Comparison of ENCODE assay signal across 8 cellular contexts in genomic region chr13:76886005-76886291, GRCh38. TPM values are rescaled to one million over a fixed set of nuclear protein-coding genes. Genes with fewer than 3 reads are reported as not detected.
DNase-seq lines count a peak whose midpoint lies in the region; ATAC-seq lines count a peak whose summit lies in the region.

No MANE protein-coding gene starts in this region.

- H3K36me3 Mint-ChIP-seq in activated T-cell treated with anti-CD3 and anti-CD28 coated beads, Interleukin-2, amount 50 U/mL, for 72 hours (ENCODE audit: insufficient read depth in 2 of 2), result no peaks in the 10 kb centered on the region
- H3K36me3 Mint-ChIP-seq in immature natural killer cell, result no peaks in the 10 kb centered on the region

- H3K9me3 Mint-ChIP-seq in activated T-cell treated with anti-CD3 and anti-CD28 coated beads, Interleukin-2, amount 50 U/mL, for 72 hours, result no peaks in the 10 kb centered on the region
- H3K9me3 Mint-ChIP-seq in immature natural killer cell, result no peaks in the 10 kb centered on the region

- DNase-seq in stimulated activated CD8-positive, alpha-beta memory T cell treated with anti-CD3 and anti-CD28 coated beads, Interleukin-2, amount 100 ng/mL, for 1 hour (ENCODE audit: low read depth in 2 of 2), result peak; percentile 1 to 10
- DNase-seq in stimulated activated CD8-positive, alpha-beta memory T cell treated with anti-CD3 and anti-CD28 coated beads, Interleukin-4, amount 100 ng/mL, for 48 hours, result no peak
- no peak for DNase-seq in activated T-cell treated with anti-CD3 and anti-CD28 coated beads, Interleukin-2, amount 50 U/mL, for 72 hours
- DNase-seq in immature natural killer cell (no peak), substantia nigra (lab: John Stamatoyannopoulos, UW) (peak in 3 of 49 donors; percentile 33 to 44 (median 38)), NCI-H524 treated with DMSO at 0.1 percent for 48 hours (lab: John Stamatoyannopoulos, UW) (no peak), GF-D8 (lab: John Stamatoyannopoulos, UW) (no peak)

- peaks cover 29% of the 10 kb centered on the region for H3K27me3 Mint-ChIP-seq in activated T-cell treated with anti-CD3 and anti-CD28 coated beads, Interleukin-2, amount 50 U/mL, for 72 hours (ENCODE audit: low read depth)
- peaks cover 7 to 30% (median 28%) of the 10 kb centered on the region in 3 donors for H3K27me3 Mint-ChIP-seq in immature natural killer cell (ENCODE audit: low read depth in 3 of 3)

- ATAC-seq in activated T-cell treated with anti-CD3 and anti-CD28 coated beads, Interleukin-2, amount 50 U/mL, for 72 hours (replicated peaks in 1 of 2), result no peak
- no peak for ATAC-seq in HG02610 (IDR thresholded peaks at IDR 0.05; ENCODE audit: unreplicated experiment)

- peak overlapping the region; percentile 87 to 90 for H3K4me3 Mint-ChIP-seq in activated T-cell treated with anti-CD3 and anti-CD28 coated beads, Interleukin-2, amount 50 U/mL, for 72 hours
- H3K4me3 Mint-ChIP-seq in immature natural killer cell, result peak overlapping the region; percentile 51 to 66 (median 54)

- peaks cover 42% of the 10 kb centered on the region for H3K4me1 Mint-ChIP-seq in activated T-cell treated with anti-CD3 and anti-CD28 coated beads, Interleukin-2, amount 50 U/mL, for 72 hours (ENCODE audit: low read depth)
- H3K4me1 Mint-ChIP-seq in immature natural killer cell, result peaks cover 13 to 21% of the 10 kb centered on the region in 2 donors

- no peak overlapping the region for H3K27ac Mint-ChIP-seq in activated T-cell treated with anti-CD3 and anti-CD28 coated beads, Interleukin-2, amount 50 U/mL, for 72 hours
- no peak overlapping the region for H3K27ac Mint-ChIP-seq in immature natural killer cell

- peak overlapping the region; percentile 68 for H3K27ac ChIP-seq in substantia nigra (ENCODE audit: low read depth, low read length, poor library complexity, severe bottlenecking)

RNA-seq across cellular contexts. Expression of gene KCTD12, which starts 0.3 kb away (rescaled TPM):
- 1 to 10 TPM; 3.3 to 6.6 TPM for total RNA-seq in activated T-cell treated with anti-CD3 and anti-CD28 coated beads, Interleukin-2, amount 50 U/mL, for 72 hours
- polyA plus RNA-seq in immature natural killer cell, result 1 to 10 TPM in 1 of 3 donors, under 1 TPM in 2; 0.31 to 1.1 (median 0.47) TPM

Comparison
In these comparisons a context has a peak if more than half of its experiments do, and no peak if none do; other contexts are left out.
1. DNase-seq: peak in stimulated activated CD8-positive, alpha-beta memory T cell treated with anti-CD3 and anti-CD28 coated beads, Interleukin-2, amount 100 ng/mL, for 1 hour (2 of 2); none in stimulated activated CD8-positive, alpha-beta memory T cell treated with anti-CD3 and anti-CD28 coated beads, Interleukin-4, amount 100 ng/mL, for 48 hours (single experiment), activated T-cell treated with anti-CD3 and anti-CD28 coated beads, Interleukin-2, amount 50 U/mL, for 72 hours (0 of 2), immature natural killer cell (0 of 3), NCI-H524 treated with DMSO at 0.1 percent for 48 hours (single experiment) and GF-D8 (single experiment).